14 cellular contexts compared by ENCODE assay signal in genomic region chr3:176147251-176147650, GRCh38.
DNase-seq lines count a peak whose midpoint lies in the region; ATAC-seq and TF ChIP-seq lines count a peak whose summit lies in the region.
"Had no signal": no experiment of that assay in that cellular context is flagged by ENCODE, and none has a peak within 500 bp of the region (broad histone marks: within the 10 kb centered on the region; RNA-seq: fewer than 3 reads in every experiment).

No MANE protein-coding gene starts in this region.

- no peaks in the 10 kb centered on the region for H3K79me1 ChIP-seq in trophoblast cell (ENCODE audit: low read length)

- no peak overlapping the region for H4K12ac ChIP-seq in trophoblast cell (ENCODE audit: low read depth, low read length)

- no peak overlapping the region for H3K4me3 Mint-ChIP-seq in activated naive CD8-positive, alpha-beta T cell treated with anti-CD3 and anti-CD28 coated beads, Interleukin-2, amount 50 U/mL, for 24 hours
- H3K4me3 Mint-ChIP-seq: activated naive CD8-positive, alpha-beta T cell; nephron had no signal

- no peak overlapping the region for H3K27ac Mint-ChIP-seq in activated naive CD8-positive, alpha-beta T cell treated with anti-CD3 and anti-CD28 coated beads, Interleukin-2, amount 50 U/mL, for 24 hours
- H3K27ac Mint-ChIP-seq: activated naive CD8-positive, alpha-beta T cell; nephron had no signal

- no peaks in the 10 kb centered on the region for H3K4me1 ChIP-seq in trophoblast cell (ENCODE audit: control insufficient read depth in 1 of 2, insufficient read depth in 2 of 2, low read length in 2 of 2)
- H3K4me1 ChIP-seq: lower lobe of right lung had no signal

- no peaks in the 10 kb centered on the region for H3K79me2 ChIP-seq in trophoblast cell (ENCODE audit: control insufficient read depth, insufficient read depth, low read length, poor library complexity)

- H3K9me3 Mint-ChIP-seq in activated naive CD8-positive, alpha-beta T cell treated with anti-CD3 and anti-CD28 coated beads, Interleukin-2, amount 50 U/mL, for 24 hours, result peaks cover 3% of the 10 kb centered on the region

- H2BK5ac ChIP-seq in trophoblast cell (ENCODE audit: low read depth, low read length, poor library complexity), result no peak overlapping the region

- H3K27ac ChIP-seq in RWPE1, result no peak overlapping the region
- H3K27ac ChIP-seq in trophoblast cell (ENCODE audit: low read depth, low read length), result no peak overlapping the region
- H3K27ac ChIP-seq: KMS-11, lower lobe of right lung had no signal

- H3K36me3 ChIP-seq in trophoblast cell (ENCODE audit: control insufficient read depth in 1 of 2, insufficient read depth in 2 of 2, low read length in 2 of 2), result no peaks in the 10 kb centered on the region
- H3K36me3 ChIP-seq: lower lobe of right lung had no signal

- H3K18ac ChIP-seq in trophoblast cell (ENCODE audit: low read length), result no peak overlapping the region

- H3K23ac ChIP-seq in trophoblast cell (ENCODE audit: low read length), result no peak overlapping the region

- no peak overlapping the region for H4K8ac ChIP-seq in trophoblast cell (ENCODE audit: low read depth, low read length)

- DNase-seq in COLO829 (ENCODE audit: low spot score), result peak; percentile 27
- peak; percentile 95 for DNase-seq in NCI-H1436 (lab: John Stamatoyannopoulos, UW)
- DNase-seq in NCI-H345 treated with DMSO at 0.1 percent for 48 hours (lab: John Stamatoyannopoulos, UW; ENCODE audit: unreplicated experiment), result peak; percentile 89
- DNase-seq in head of caudate nucleus, result peak in 28 of 42 donors; percentile 2 to 59 (median 16)
- DNase-seq in RWPE1 (ENCODE audit: low spot score), result no peak
- DNase-seq in trophoblast cell, result no peak
- no peak for DNase-seq in activated naive CD8-positive, alpha-beta T cell treated with anti-CD3 and anti-CD28 coated beads, Interleukin-2, amount 50 U/mL, for 24 hours
- DNase-seq in SIG-M5 (lab: John Stamatoyannopoulos, UW), result no peak
- DNase-seq: activated T-cell treated with anti-CD3 and anti-CD28 coated beads for 4 hours, lower lobe of right lung, NCI-H524 had no signal

- no peak overlapping the region for H2AK5ac ChIP-seq in trophoblast cell (ENCODE audit: low read length)

- no peaks in the 10 kb centered on the region for H3K27me3 Mint-ChIP-seq in activated naive CD8-positive, alpha-beta T cell treated with anti-CD3 and anti-CD28 coated beads, Interleukin-2, amount 50 U/mL, for 24 hours
- H3K27me3 Mint-ChIP-seq: activated naive CD8-positive, alpha-beta T cell had no signal

- no peak for ATAC-seq in activated naive CD8-positive, alpha-beta T cell treated with anti-CD3 and anti-CD28 coated beads, Interleukin-2, amount 50 U/mL, for 24 hours
- ATAC-seq: lower lobe of right lung had no signal

- no peak for TF ChIP-seq CTCF in RWPE1 (conservative IDR thresholded peaks at IDR 0.05; ENCODE audit: low read depth)

- H3K27me3 ChIP-seq in trophoblast cell (ENCODE audit: insufficient read depth, low read length), result no peaks in the 10 kb centered on the region

- no peak overlapping the region for H2BK12ac ChIP-seq in trophoblast cell (ENCODE audit: low read length)

- no peak overlapping the region for H3K4ac ChIP-seq in trophoblast cell (ENCODE audit: low read depth, low read length)

- H3K4me3 ChIP-seq in trophoblast cell (ENCODE audit: low read depth, low read length), result no peak overlapping the region
- H3K4me3 ChIP-seq: lower lobe of right lung had no signal

- H3K9ac ChIP-seq in trophoblast cell (ENCODE audit: low read length), result no peak overlapping the region
- H3K9ac ChIP-seq: KMS-11 had no signal

- WGBS in trophoblast cell (ENCODE audit: extremely low coverage, insufficient coverage, insufficient read length), result no CpG with 5 or more reads among the region's 1 CpG

- H3K9me3 ChIP-seq in trophoblast cell (ENCODE audit: insufficient read depth, low read depth, low read length), result no peaks in the 10 kb centered on the region
- H3K9me3 ChIP-seq: lower lobe of right lung had no signal

- no peaks in the 10 kb centered on the region for H3K36me3 Mint-ChIP-seq in activated naive CD8-positive, alpha-beta T cell treated with anti-CD3 and anti-CD28 coated beads, Interleukin-2, amount 50 U/mL, for 24 hours (ENCODE audit: low read depth)
- H3K36me3 Mint-ChIP-seq: activated naive CD8-positive, alpha-beta T cell had no signal

- H3K4me1 Mint-ChIP-seq in activated naive CD8-positive, alpha-beta T cell treated with anti-CD3 and anti-CD28 coated beads, Interleukin-2, amount 50 U/mL, for 24 hours, result no peaks in the 10 kb centered on the region
- H3K4me1 Mint-ChIP-seq: nephron had no signal

- H2AFZ ChIP-seq in trophoblast cell (ENCODE audit: insufficient read depth, low read length, poor library complexity), result no peak overlapping the region

- H4K91ac ChIP-seq in trophoblast cell (ENCODE audit: low read depth, low read length), result no peak overlapping the region

- H2BK120ac ChIP-seq in trophoblast cell (ENCODE audit: insufficient read depth, low read length, poor library complexity), result no peak overlapping the region

- CTCF ChIA-PET in RWPE1 (lab: Yijun Ruan, JAX), result no interaction called here

- H3K4me2 ChIP-seq in trophoblast cell (ENCODE audit: low read length), result no peak overlapping the region
- H3K4me2 ChIP-seq: KMS-11 had no signal

- POLR2A ChIA-PET in RWPE1 (lab: Yijun Ruan, JAX; ENCODE audit: low non-redundant PET), result no interaction called here

- H3K14ac ChIP-seq in trophoblast cell (ENCODE audit: low read length), result no peak overlapping the region

- intact Hi-C loops in head of caudate nucleus (cut with DNase I), result no loop called here

Comparison
In these comparisons a context has a peak if more than half of its experiments do, and no peak if none do; other contexts are left out.
1. DNase-seq: peak in COLO829 (single experiment), NCI-H1436 (single experiment), NCI-H345 treated with DMSO at 0.1 percent for 48 hours (single experiment) and head of caudate nucleus (28 of 42); none in RWPE1 (single experiment), trophoblast cell (0 of 2), activated naive CD8-positive, alpha-beta T cell treated with anti-CD3 and anti-CD28 coated beads, Interleukin-2, amount 50 U/mL, for 24 hours (single experiment) and SIG-M5 (single experiment).